8 cellular contexts compared by ENCODE assay signal in genomic region chr1:111199881-111200801, GRCh38. TPM values are rescaled to one million over a fixed set of nuclear protein-coding genes. Genes with fewer than 3 reads are reported as not detected.
DNase-seq lines count a peak whose midpoint lies in the region; ATAC-seq and TF ChIP-seq lines count a peak whose summit lies in the region.

Gene DENND2D, minus strand, starts transcription at chr1:111200646. Its CDS starts 187 bp downstream, at chr1:111200459.

- H3K4me1 ChIP-seq in CD8-positive, alpha-beta T cell (ENCODE audit: insufficient read depth, low read length) = peaks cover 54% of the 10 kb centered on the region
- H3K4me1 ChIP-seq in thoracic aorta (ENCODE audit: control insufficient read depth in 1 of 2, low read depth in 2 of 2) = peaks cover 0 to 20% of the 10 kb centered on the region in 2 donors
- peaks cover 26% of the 10 kb centered on the region for H3K4me1 ChIP-seq in hepatocyte (ENCODE audit: insufficient read depth)

- H4K20me1 ChIP-seq in hepatocyte (ENCODE audit: insufficient read depth, poor library complexity, severe bottlenecking) = no peaks in the 10 kb centered on the region

- DNase-seq in CD8-positive, alpha-beta T cell = peak in 6 of 7 experiments; percentile 40 to 76 (median 60)
- DNase-seq in central memory CD4-positive, alpha-beta T cell = peak; percentile 49
- no peak for DNase-seq in natural killer cell
- DNase-seq in thoracic aorta (ENCODE audit: low spot score) = no peak
- no peak for DNase-seq in NCI-H146 treated with DMSO at 0.1 percent for 48 hours (lab: John Stamatoyannopoulos, UW; ENCODE audit: unreplicated experiment)
- DNase-seq in hepatocyte (ENCODE audit: low spot score) = no peak

- peak within 1 kb of the TSS; percentile 97 for H3K27ac Mint-ChIP-seq in CD8-positive, alpha-beta T cell
- peak within 1 kb of the TSS; percentile 94 for H3K27ac Mint-ChIP-seq in T-helper 1 cell treated with Interleukin-12 subunit alpha and Interleukin-12 subunit beta and Interleukin-4 antibody, amounts not matched to agents 30 μg/mL and 1 μg/mL, for 36 hours
- peak within 1 kb of the TSS; percentile 91 to 95 for H3K27ac Mint-ChIP-seq in natural killer cell

- H3K9me3 Mint-ChIP-seq in CD8-positive, alpha-beta T cell = no peaks in the 10 kb centered on the region
- H3K9me3 Mint-ChIP-seq in T-helper 1 cell treated with Interleukin-12 subunit alpha and Interleukin-12 subunit beta and Interleukin-4 antibody, amounts not matched to agents 30 μg/mL and 1 μg/mL, for 36 hours = no peaks in the 10 kb centered on the region
- H3K9me3 Mint-ChIP-seq in natural killer cell = no peaks in the 10 kb centered on the region

- H3K4me1 Mint-ChIP-seq in CD8-positive, alpha-beta T cell (ENCODE audit: low read depth) = peaks cover 70% of the 10 kb centered on the region
- H3K4me1 Mint-ChIP-seq in T-helper 1 cell treated with Interleukin-12 subunit alpha and Interleukin-12 subunit beta and Interleukin-4 antibody, amounts not matched to agents 30 μg/mL and 1 μg/mL, for 36 hours (ENCODE audit: low read depth) = peaks cover 61% of the 10 kb centered on the region
- H3K4me1 Mint-ChIP-seq in natural killer cell = peaks cover 82 to 83% of the 10 kb centered on the region in 2 donors

- H3K27me3 Mint-ChIP-seq in CD8-positive, alpha-beta T cell (ENCODE audit: low read depth) = no peaks in the 10 kb centered on the region
- H3K27me3 Mint-ChIP-seq in T-helper 1 cell treated with Interleukin-12 subunit alpha and Interleukin-12 subunit beta and Interleukin-4 antibody, amounts not matched to agents 30 μg/mL and 1 μg/mL, for 36 hours (ENCODE audit: low read depth) = no peaks in the 10 kb centered on the region
- H3K27me3 Mint-ChIP-seq in natural killer cell (ENCODE audit: low read depth in 2 of 2) = no peaks in the 10 kb centered on the region

- H3K27ac ChIP-seq in CD8-positive, alpha-beta T cell (ENCODE audit: low read depth, low read length) = peak within 1 kb of the TSS; percentile 55
- peak within 1 kb of the TSS in 1 of 2 donors; percentile 24 for H3K27ac ChIP-seq in thoracic aorta
- no peak within 1 kb of the TSS for H3K27ac ChIP-seq in hepatocyte

- H3K36me3 Mint-ChIP-seq in CD8-positive, alpha-beta T cell = peaks cover 58% of the 10 kb centered on the region
- H3K36me3 Mint-ChIP-seq in T-helper 1 cell treated with Interleukin-12 subunit alpha and Interleukin-12 subunit beta and Interleukin-4 antibody, amounts not matched to agents 30 μg/mL and 1 μg/mL, for 36 hours (ENCODE audit: low read depth) = peaks cover 42% of the 10 kb centered on the region
- H3K36me3 Mint-ChIP-seq in natural killer cell = peaks cover 21% of the 10 kb centered on the region

- peak; percentile 28 for ATAC-seq in CD8-positive, alpha-beta T cell
- ATAC-seq in natural killer cell = peak; percentile 27 to 35 (median 30)
- ATAC-seq in thoracic aorta (ENCODE audit: insufficient number of reproducible peaks, low FRiP score, low read depth) = peak; percentile 30
- ATAC-seq in HG02763 (IDR thresholded peaks at IDR 0.05; ENCODE audit: unreplicated experiment) = no peak

- intact Hi-C loops in CD8-positive, alpha-beta T cell (cut with DNase I, micrococcal nuclease) = loop anchor here (1.0 to 10.0 kb wide), 9 partner anchors 9 to 557 kb away; partner anchors contain the start of genes KCNA3 (in 2 of the 2), ATP5PB (in 1 of the 2), CEPT1 (in 1 of the 2) and DDX20 (in 1 of the 2)
- intact Hi-C loops in natural killer cell (cut with micrococcal nuclease) = loop anchor here (1.0 to 10.0 kb wide), 5 partner anchors 9 to 555 kb away; partner anchors contain the start of genes CEPT1, DDX20 and DRAM2

- POLR2A ChIA-PET in CD8-positive, alpha-beta T cell (lab: Charles Lee) = interaction anchor here (1.5 to 15.4 kb wide), 3 partner anchors 11 to 146 kb away, joined by 5 to 430 read pairs (median 66); partner anchors contain the start of gene CHI3L2

- CTCF ChIA-PET in CD8-positive, alpha-beta T cell (lab: Charles Lee) = interaction anchor here (1.2 to 15.0 kb wide), 9 partner anchors 9 to 200 kb away, joined by 3 to 429 read pairs (median 10); partner anchors contain the start of genes CEPT1, CHI3L2 and DRAM2

- no peaks in the 10 kb centered on the region for H3K9me3 ChIP-seq in CD8-positive, alpha-beta T cell (ENCODE audit: low read length)
- H3K9me3 ChIP-seq in thoracic aorta = no peaks in the 10 kb centered on the region
- H3K9me3 ChIP-seq in hepatocyte (ENCODE audit: low read depth) = no peaks in the 10 kb centered on the region

- peak within 1 kb of the TSS; percentile 93 for H3K4me3 ChIP-seq in CD8-positive, alpha-beta T cell (ENCODE audit: low read depth, low read length)
- peak within 1 kb of the TSS; percentile 60 for H3K4me3 ChIP-seq in thoracic aorta
- H3K4me3 ChIP-seq in hepatocyte = no peak within 1 kb of the TSS

- no peaks in the 10 kb centered on the region for H3K27me3 ChIP-seq in CD8-positive, alpha-beta T cell (ENCODE audit: insufficient read depth, low read length)
- H3K27me3 ChIP-seq in thoracic aorta (replicated peaks; ENCODE audit: insufficient read depth) (no peaks in the 10 kb centered on the region), hepatocyte (no peaks in the 10 kb centered on the region)

- H3K9me2 ChIP-seq in hepatocyte (replicated peaks; ENCODE audit: insufficient read depth) = no peaks in the 10 kb centered on the region

- WGBS in hepatocyte (ENCODE audit: low lambda C conversion rate, missing lambda C conversion rate) = 86% methylated on average over 17 of the region's 17 CpGs

- H3K36me3 ChIP-seq in CD8-positive, alpha-beta T cell (ENCODE audit: insufficient read depth, low read length) = peaks cover 36% of the 10 kb centered on the region
- H3K36me3 ChIP-seq in thoracic aorta (no peaks in the 10 kb centered on the region), hepatocyte (replicated peaks; ENCODE audit: insufficient read depth, low read depth) (no peaks in the 10 kb centered on the region)

- H2AFZ ChIP-seq in hepatocyte = no peak within 1 kb of the TSS

- H3K4me2 ChIP-seq in hepatocyte = no peak within 1 kb of the TSS

- H3K79me2 ChIP-seq in hepatocyte = no peaks in the 10 kb centered on the region

- TF ChIP-seq CTCF in CD8-positive, alpha-beta T cell (IDR thresholded peaks at IDR 0.05) = no peak
- TF ChIP-seq CTCF in natural killer cell (IDR thresholded peaks at IDR 0.05) = no peak
- TF ChIP-seq CTCF in thoracic aorta (IDR thresholded peaks at IDR 0.05) = no peak
- no peak for TF ChIP-seq CTCF in hepatocyte (IDR thresholded peaks at IDR 0.05; ENCODE audit: poor library complexity)

- peak within 1 kb of the TSS; percentile 94 for H3K4me3 Mint-ChIP-seq in CD8-positive, alpha-beta T cell
- peak within 1 kb of the TSS; percentile 96 for H3K4me3 Mint-ChIP-seq in T-helper 1 cell treated with Interleukin-12 subunit alpha and Interleukin-12 subunit beta and Interleukin-4 antibody, amounts not matched to agents 30 μg/mL and 1 μg/mL, for 36 hours
- H3K4me3 Mint-ChIP-seq in natural killer cell = peak within 1 kb of the TSS; percentile 94

RNA-seq across cellular contexts. Expression of gene DENND2D, which starts in this region (rescaled TPM):
- 10 to 100 TPM; 50.5 to 50.8 TPM for total RNA-seq in CD8-positive, alpha-beta T cell
- total RNA-seq in natural killer cell = 100 to 1,000 TPM; 203 to 297 (median 203) TPM
- total RNA-seq in thoracic aorta = 10 to 100 TPM; 15.8 to 19.8 TPM
- 7.3 and 7.6 TPM in 2 replicates for total RNA-seq in hepatocyte
- polyA plus RNA-seq in hepatocyte = 8.3 and 14.3 TPM in 2 replicates

Comparison
In these comparisons a context has a peak if more than half of its experiments do, and no peak if none do; other contexts are left out.
1. DNase-seq: peak in CD8-positive, alpha-beta T cell (6 of 7) and central memory CD4-positive, alpha-beta T cell (single experiment); none in natural killer cell (single experiment), thoracic aorta (single experiment), NCI-H146 treated with DMSO at 0.1 percent for 48 hours (single experiment) and hepatocyte (single experiment).
2. Peak in every context shown above with its lines, with median percentiles within 50 percentile points of each other: H3K27ac Mint-ChIP-seq and H3K4me3 Mint-ChIP-seq.